21 cellular contexts compared by ENCODE assay signal in genomic region chr20:11391591-11391990, GRCh38.
DNase-seq lines count a peak whose midpoint lies in the region; ATAC-seq, FAIRE-seq and TF ChIP-seq lines count a peak whose summit lies in the region.
"Had no signal": no experiment of that assay in that cellular context is flagged by ENCODE, and none has a peak within 500 bp of the region (broad histone marks: within the 10 kb centered on the region; RNA-seq: fewer than 3 reads in every experiment).

No MANE protein-coding gene starts in this region.

- TF ChIP-seq EP300 in GM12878 (IDR thresholded peaks at IDR 0.05; ENCODE audit: borderline replicate concordance in 1 of 2, control insufficient read depth in 1 of 2, low read depth in 2 of 2, low read length in 2 of 2), result no peak

- no peak overlapping the region for H2AK5ac ChIP-seq in IMR-90 (ENCODE audit: low read depth, low read length)
- H2AK5ac ChIP-seq in mesenchymal stem cell (ENCODE audit: low read length, severe bottlenecking), result no peak overlapping the region

- no peak overlapping the region for H2AFZ ChIP-seq in IMR-90 (replicated peaks; ENCODE audit: low read length, poor library complexity)
- no peak overlapping the region for H2AFZ ChIP-seq in GM12878 (ENCODE audit: control insufficient read depth, low read depth, low read length)
- no peak overlapping the region for H2AFZ ChIP-seq in mesenchymal stem cell (ENCODE audit: low read depth, low read length)

- DNase-seq in IMR-90 (peak; percentile 40), GM12878 (ENCODE audit: low read depth, low spot score) (no peak), mesenchymal stem cell (peak; percentile 41), right atrium auricular region (ENCODE audit: low spot score) (no peak)
- DNase-seq in stimulated activated CD4-positive, alpha-beta T cell treated with anti-CD3 and anti-CD28 coated beads, Interleukin-4, amount 100 ng/mL, for 4 hours, result no peak
- no peak for DNase-seq in activated CD4-positive, CD25-positive, alpha-beta regulatory T cell (lab: John Stamatoyannopoulos, UW)
- DNase-seq: AML-193; Caco-2; Calu3; CD4-positive, alpha-beta T cell; CD8-positive, alpha-beta T cell; DMS79 treated with DMSO at 0.1 percent for 48 hours; GF-D8 had no signal

- H4K20me1 ChIP-seq in IMR-90 (ENCODE audit: insufficient read depth, low read length) (no peaks in the 10 kb centered on the region; the same call in 1 of the 2 replicates), GM12878 (ENCODE audit: control insufficient read depth, insufficient read depth) (no peaks in the 10 kb centered on the region)
- H4K20me1 ChIP-seq: BLaER1 treated with 17β-estradiol and CSF1 and Interleukin-3, amounts not matched to agents 10 nM and 100 nM had no signal

- in situ Hi-C loops in IMR-90 (cut with MboI; ENCODE audit: low sequenced_read_pairs) (no loop called here), GM12878 (cut with MboI) (no loop called here)

- H3K79me1 ChIP-seq in IMR-90 (ENCODE audit: low read depth in 1 of 2, low read length in 2 of 2) (no peaks in the 10 kb centered on the region), mesenchymal stem cell (replicated peaks; ENCODE audit: low read length, poor library complexity, severe bottlenecking) (no peaks in the 10 kb centered on the region)

- POLR2A ChIA-PET in IMR-90 (lab: Charles Lee; ENCODE audit: unreplicated experiment) (no interaction called here), GM12878 (lab: Charles Lee) (interaction anchor here (1.5 to 2.0 kb wide), 3 partner anchors 11 to 17 kb away, joined by 3 to 7 read pairs (median 5); no protein-coding TSS in a partner anchor)

- peak overlapping the region; percentile 72; the same call in 1 of the 2 replicates for H4K5ac ChIP-seq in IMR-90 (ENCODE audit: low read depth, low read length)

- CTCF ChIA-PET in IMR-90 (lab: Yijun Ruan, JAX), result interaction anchor here (0.6 kb wide), 1 partner anchor 898 kb away, joined by 4 read pairs; no protein-coding TSS in a partner anchor
- CTCF ChIA-PET in GM12878 (lab: Yijun Ruan, JAX), result interaction anchor here (0.9 to 1.6 kb wide), 4 partner anchors 9 to 74 kb away, joined by 3 to 5 read pairs (median 4); no protein-coding TSS in a partner anchor

- H3K36me3 ChIP-seq in IMR-90 (ENCODE audit: control insufficient read depth, insufficient read depth, low read length) (no peaks in the 10 kb centered on the region), GM12878 (ENCODE audit: control insufficient read depth in 2 of 2, insufficient read depth in 2 of 2, low read length in 1 of 2) (no peaks in the 10 kb centered on the region), mesenchymal stem cell (ENCODE audit: control insufficient read depth in 1 of 2, insufficient read depth in 2 of 2, low read depth in 1 of 2, low read length in 2 of 2) (no peaks in the 10 kb centered on the region), right atrium auricular region (no peaks in the 10 kb centered on the region)
- H3K36me3 ChIP-seq: BLaER1 treated with 17β-estradiol and CSF1 and Interleukin-3, amounts not matched to agents 10 nM and 100 nM had no signal

- H3K4me1 ChIP-seq in IMR-90 (ENCODE audit: control insufficient read depth, insufficient read depth, low read length), result peaks cover 16% of the 10 kb centered on the region
- H3K4me1 ChIP-seq in GM12878 (ENCODE audit: control insufficient read depth, insufficient read depth, low read length), result no peaks in the 10 kb centered on the region
- H3K4me1 ChIP-seq in mesenchymal stem cell (ENCODE audit: control insufficient read depth, insufficient read depth, low read depth, low read length), result no peaks in the 10 kb centered on the region
- no peaks in the 10 kb centered on the region for H3K4me1 ChIP-seq in right atrium auricular region
- H3K4me1 ChIP-seq: BLaER1 treated with 17β-estradiol and CSF1 and Interleukin-3, amounts not matched to agents 10 nM and 100 nM; Caco-2 had no signal

- H4K91ac ChIP-seq in IMR-90 (ENCODE audit: insufficient read depth, low read depth, low read length) (no peak overlapping the region), mesenchymal stem cell (ENCODE audit: low read length) (no peak overlapping the region)

- H3K9me3 ChIP-seq in IMR-90 (ENCODE audit: control insufficient read depth, insufficient read depth, low read length) (no peaks in the 10 kb centered on the region), GM12878 (replicated peaks; ENCODE audit: control insufficient read depth, insufficient read depth, low read length) (no peaks in the 10 kb centered on the region), mesenchymal stem cell (ENCODE audit: control insufficient read depth, low read length) (no peaks in the 10 kb centered on the region), right atrium auricular region (no peaks in the 10 kb centered on the region)
- H3K9me3 ChIP-seq: BLaER1 treated with 17β-estradiol and CSF1 and Interleukin-3, amounts not matched to agents 10 nM and 100 nM; Caco-2 had no signal

- no peak overlapping the region for H2BK12ac ChIP-seq in mesenchymal stem cell (ENCODE audit: low read length in 2 of 2)

- TF ChIP-seq RAD21 in IMR-90 (IDR thresholded peaks at IDR 0.05; ENCODE audit: low read length) (no peak), GM12878 (IDR thresholded peaks at IDR 0.05; ENCODE audit: insufficient read depth, low read depth, low read length) (no peak)

- H2BK120ac ChIP-seq in IMR-90 (ENCODE audit: low read depth, low read length) (peak overlapping the region; percentile 9; the same call in 1 of the 2 replicates), mesenchymal stem cell (ENCODE audit: low read depth, low read length) (no peak overlapping the region)

- SMC1A ChIA-PET in GM12878 (lab: Charles Lee; ENCODE audit: uncharacterized antibody, unreplicated experiment), result interaction anchor here (0.8 to 2.4 kb wide), 9 partner anchors 8 to 92 kb away, joined by 3 to 15 read pairs (median 3); no protein-coding TSS in a partner anchor

- no peak for FAIRE-seq in GM12878 (lab: Jason Lieb, UNC)
- FAIRE-seq: D721Med, G401.6, GM12892, GM18507 had no signal

- WGBS in IMR-90 (ENCODE audit: extremely low coverage in 2 of 2, insufficient read length in 1 of 2), 2 experiments, result no CpG with 5 or more reads among the region's 2 CpGs
- WGBS in GM12878 (ENCODE audit: insufficient coverage, insufficient replicate concordance, low lambda C conversion rate, missing lambda C conversion rate), result 0% methylated on average over 2 of the region's 2 CpGs
- 75% methylated on average over 2 of the region's 2 CpGs for WGBS in mesenchymal stem cell

- H3K56ac ChIP-seq in IMR-90 (ENCODE audit: extremely low read depth, insufficient read depth, low read length), result no peak overlapping the region

- no peak for TF ChIP-seq POLR2A in IMR-90 (IDR thresholded peaks at IDR 0.05; ENCODE audit: low read depth, low read length)
- no peak for TF ChIP-seq POLR2A in GM12878 (IDR thresholded peaks at IDR 0.05; ENCODE audit: low read depth, low read length)

- H3K18ac ChIP-seq in IMR-90 (ENCODE audit: low read depth, low read length), result peak overlapping the region; percentile 48
- no peak overlapping the region for H3K18ac ChIP-seq in mesenchymal stem cell (ENCODE audit: low read depth in 1 of 2, low read length in 2 of 2)

- RAD21 ChIA-PET in GM12878 (lab: Charles Lee; ENCODE audit: unreplicated experiment), result interaction anchor here (1.1 to 2.1 kb wide), 2 partner anchors 9 to 124 kb away, joined by 4 to 5 read pairs; no protein-coding TSS in a partner anchor

- H3K4me3 ChIP-seq in IMR-90 (ENCODE audit: insufficient read depth, low read depth, low read length), result no peak overlapping the region
- H3K4me3 ChIP-seq in GM12878, result no peak overlapping the region
- no peak overlapping the region for H3K4me3 ChIP-seq in mesenchymal stem cell (ENCODE audit: insufficient read depth in 1 of 2, low read depth in 1 of 2, low read length in 2 of 2)
- no peak overlapping the region for H3K4me3 ChIP-seq in right atrium auricular region
- H3K4me3 ChIP-seq: A549; BLaER1 treated with 17β-estradiol and CSF1 and Interleukin-3, amounts not matched to agents 10 nM and 100 nM had no signal

- H3K27me3 ChIP-seq in IMR-90 (ENCODE audit: control insufficient read depth, insufficient read depth, low read length) (no peaks in the 10 kb centered on the region), GM12878 (replicated peaks in 1 of 2; ENCODE audit: control insufficient read depth in 2 of 2, insufficient read depth in 2 of 2, low read length in 1 of 2) (no peaks in the 10 kb centered on the region), mesenchymal stem cell (ENCODE audit: control insufficient read depth in 1 of 2, insufficient read depth in 1 of 2, low read length in 2 of 2) (no peaks in the 10 kb centered on the region), right atrium auricular region (no peaks in the 10 kb centered on the region)
- H3K27me3 ChIP-seq: BLaER1 treated with 17β-estradiol and CSF1 and Interleukin-3, amounts not matched to agents 10 nM and 100 nM had no signal

- H3K14ac ChIP-seq in IMR-90 (replicated peaks; ENCODE audit: low read depth, low read length) (no peak overlapping the region), mesenchymal stem cell (ENCODE audit: low read length in 2 of 2) (no peak overlapping the region)

- H2BK15ac ChIP-seq in IMR-90 (ENCODE audit: low read depth, low read length) (peak overlapping the region; percentile 18; the same call in 1 of the 3 replicates), mesenchymal stem cell (ENCODE audit: low read depth, poor library complexity, severe bottlenecking) (no peak overlapping the region)

- peaks cover 5% of the 10 kb centered on the region; the same call in 1 of the 2 replicates for H3K9me1 ChIP-seq in IMR-90 (ENCODE audit: insufficient read depth, low read length)

- H3K27ac ChIP-seq in IMR-90 (ENCODE audit: insufficient read depth, low read length) (peak overlapping the region; percentile 15; the same call in 1 of the 2 replicates), GM12878 (ENCODE audit: control insufficient read depth, insufficient read depth) (no peak overlapping the region), mesenchymal stem cell (ENCODE audit: low read length, poor library complexity, severe bottlenecking) (no peak overlapping the region), right atrium auricular region (no peak overlapping the region)
- H3K27ac ChIP-seq: 22Rv1; BLaER1 treated with 17β-estradiol and CSF1 and Interleukin-3, amounts not matched to agents 10 nM and 100 nM; C4-2B had no signal

- no peaks in the 10 kb centered on the region for H3K79me2 ChIP-seq in GM12878 (ENCODE audit: control insufficient read depth, insufficient read depth, low read length)

- BruUV-seq in IMR-90 (replicated peaks; lab: Mats Ljungman, UMichigan) (no TSS peak), GM12878 (replicated peaks; lab: Mats Ljungman, UMichigan) (no TSS peak)

- H3K4ac ChIP-seq in IMR-90 (ENCODE audit: low read depth, low read length) (peak overlapping the region; percentile 58; the same call in 1 of the 2 replicates), mesenchymal stem cell (ENCODE audit: low read depth in 1 of 2, low read length in 2 of 2) (no peak overlapping the region)

- H3K9ac ChIP-seq in IMR-90 (ENCODE audit: low read depth, low read length), result no peak overlapping the region
- no peak overlapping the region for H3K9ac ChIP-seq in GM12878 (ENCODE audit: control insufficient read depth, insufficient read depth, low read length)
- no peak overlapping the region for H3K9ac ChIP-seq in mesenchymal stem cell (ENCODE audit: low read length)
- H3K9ac ChIP-seq: BLaER1 treated with 17β-estradiol and CSF1 and Interleukin-3, amounts not matched to agents 10 nM and 100 nM had no signal

- ATAC-seq in IMR-90 (ENCODE audit: low read depth), result peak; percentile 33
- ATAC-seq in GM12878, result peak; percentile 30; the same call in 2 of the 3 replicates
- ATAC-seq: A549; CD8-positive, alpha-beta T cell had no signal

- intact Hi-C loops in IMR-90 (cut with micrococcal nuclease), result no loop called here
- intact Hi-C loops in GM12878 (cut with micrococcal nuclease; ENCODE audit: unreplicated experiment), result no loop called here

- no peak overlapping the region for H2AK9ac ChIP-seq in IMR-90 (replicated peaks; ENCODE audit: low read depth, low read length, poor library complexity)

- TF ChIP-seq CTCF in IMR-90 (conservative IDR thresholded peaks at IDR 0.05; ENCODE audit: low read depth, low read length) (no peak), GM12878 (IDR thresholded peaks at IDR 0.05 in 2 of 3, conservative IDR thresholded peaks at IDR 0.05 in 1 of 3; ENCODE audit: control insufficient read depth in 2 of 3, extremely low read depth in 1 of 3, insufficient read depth in 1 of 3, low read depth in 3 of 3, low read length in 3 of 3) (no peak), right atrium auricular region (IDR thresholded peaks at IDR 0.05) (no peak)

- H3K23ac ChIP-seq in IMR-90 (ENCODE audit: low read depth, low read length) (peak overlapping the region; percentile 31; the same call in 1 of the 2 replicates), mesenchymal stem cell (ENCODE audit: low read length in 2 of 2) (no peak overlapping the region)

- H3K4me2 ChIP-seq in IMR-90 (ENCODE audit: low read depth, low read length) (no peak overlapping the region; the same call in 1 of the 2 replicates), GM12878 (ENCODE audit: control insufficient read depth, insufficient read depth) (no peak overlapping the region), mesenchymal stem cell (ENCODE audit: low read length, poor library complexity, severe bottlenecking) (no peak overlapping the region)
- H3K4me2 ChIP-seq: A549; BLaER1 treated with 17β-estradiol and CSF1 and Interleukin-3, amounts not matched to agents 10 nM and 100 nM had no signal

- H2BK5ac ChIP-seq in IMR-90 (ENCODE audit: low read depth, low read length, poor library complexity, severe bottlenecking) (peak overlapping the region; percentile 9), mesenchymal stem cell (ENCODE audit: low read depth, low read length, poor library complexity, severe bottlenecking) (no peak overlapping the region)

- 0 out of 2 replicates have a peak overlapping the region, but pooled peaks have one; percentile 22 for H2BK20ac ChIP-seq in IMR-90 (ENCODE audit: low read depth, low read length)

- dilution Hi-C loops in IMR-90 (cut with HindIII; ENCODE audit: low sequenced_read_pairs, unreplicated experiment), result no loop called here

- H4K8ac ChIP-seq in IMR-90 (ENCODE audit: low read depth in 2 of 2, low read length in 2 of 2) (peak overlapping the region in 1 of 2 experiments; percentile 12; a peak in 1 of 4 replicates), mesenchymal stem cell (ENCODE audit: low read length) (no peak overlapping the region)

Comparison
In these comparisons a context has a peak if more than half of its experiments do, and no peak if none do; other contexts are left out.
1. DNase-seq: peak in IMR-90 (single experiment) and mesenchymal stem cell (single experiment); none in GM12878 (single experiment), stimulated activated CD4-positive, alpha-beta T cell treated with anti-CD3 and anti-CD28 coated beads, Interleukin-4, amount 100 ng/mL, for 4 hours (0 of 2), right atrium auricular region (single experiment) and activated CD4-positive, CD25-positive, alpha-beta regulatory T cell (0 of 4).